In the genomic region with DNA sequence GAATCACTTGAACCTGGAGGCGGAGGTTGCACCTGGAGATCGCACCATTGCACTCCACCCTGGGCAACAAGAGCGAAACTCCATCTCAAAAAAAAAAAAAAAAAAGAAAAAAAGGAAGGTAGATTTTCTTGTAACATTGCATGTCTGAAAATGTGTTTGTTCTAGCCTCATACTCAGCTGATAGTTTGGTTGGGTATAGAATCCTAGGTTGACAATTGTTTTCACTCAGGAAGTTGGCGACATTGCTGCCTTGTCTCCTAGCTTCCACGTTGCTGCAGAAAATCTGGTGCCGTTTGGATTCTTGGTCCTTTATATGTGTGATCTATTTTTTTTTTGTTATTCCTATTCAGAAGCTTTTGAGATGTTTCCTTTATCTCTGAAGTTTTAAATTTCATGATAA, we compare ENCODE assay signal across 31 cellular contexts.
"Had no signal": no experiment of that assay in that cellular context is flagged by ENCODE, and none has a peak within 500 bp of the region (broad histone marks: within the 10 kb centered on the region; RNA-seq: fewer than 3 reads in every experiment).

No MANE protein-coding gene starts in this region.

- H3K27ac ChIP-seq: ascending aorta, cardiac muscle cell, SK-N-MC, WERI-Rb-1 had no signal

- DNase-seq: activated CD4-positive, alpha-beta T cell treated with anti-CD3 and anti-CD28 coated beads, Interleukin-2, amount 10 ng/mL, durations not matched to agents 24 days and 14 days; activated CD4-positive, alpha-beta T cell treated with anti-CD3 and anti-CD28 coated beads, Interleukin-2, amount 50 U/mL, for 4 hours; activated CD4-positive, CD25-positive, alpha-beta regulatory T cell; activated CD8-positive, alpha-beta T cell treated with anti-CD3 and anti-CD28 coated beads for 36 hours; activated effector memory CD4-positive, alpha-beta T cell treated with anti-CD3 and anti-CD28 coated beads, Interleukin-2, amount 50 U/mL, for 16 hours; activated naive CD4-positive, alpha-beta T cell; activated naive CD4-positive, alpha-beta T cell treated with anti-CD3 and anti-CD28 coated beads, Interleukin-2, amount 50 U/mL, for 16 hours; activated naive CD8-positive, alpha-beta T cell treated with anti-CD3 and anti-CD28 coated beads for 36 hours; activated T-cell treated with anti-CD3 and anti-CD28 coated beads, Interleukin-2, amount 50 U/mL, for 1 hour; activated T-cell treated with anti-CD3 and anti-CD28 coated beads, Interleukin-2, amount 50 U/mL, for 72 hours; amygdala; Kasumi-1; MM.1S; MV-4-11; NCI-H1092; NCI-H1436 treated with DMSO at 0.1 percent for 48 hours; NCI-H1694 treated with DMSO at 0.1 percent for 48 hours; NCI-H2029; NCI-H2107; NCI-H2171; NCI-H510A; NCI-H526; NCI-H748 treated with DMSO at 0.1 percent for 48 hours; NK-92 treated with Interleukin-12 subunit alpha and Interleukin-12 subunit beta, amount 100 ng/mL, for 24 hours; Right ventricle myocardium superior; T1000; WERI-Rb-1 had no signal

- H3K4me3 ChIP-seq: ascending aorta, cardiac muscle cell, SK-N-MC had no signal

- ATAC-seq: activated CD8-positive, alpha-beta T cell treated with anti-CD3 and anti-CD28 coated beads for 36 hours; activated T-cell treated with anti-CD3 and anti-CD28 coated beads, Interleukin-2, amount 50 U/mL, for 72 hours; activated T-helper 17 cell treated with anti-CD3 and anti-CD28 coated beads, Interleukin-2, amount 50 U/mL, for 72 hours had no signal

- H3K9me3 ChIP-seq: ascending aorta had no signal

- H3K27me3 ChIP-seq: ascending aorta, cardiac muscle cell had no signal
